ENCODE assay signal across 29 cellular contexts in genomic region chr6:146359123-146359522, GRCh38.
DNase-seq lines count a peak whose midpoint lies in the region; ATAC-seq and TF ChIP-seq lines count a peak whose summit lies in the region.
"Had no signal": no experiment of that assay in that cellular context is flagged by ENCODE, and none has a peak within 500 bp of the region (broad histone marks: within the 10 kb centered on the region; RNA-seq: fewer than 3 reads in every experiment).

No MANE protein-coding gene starts in this region.

- H3K4me1 Mint-ChIP-seq in CD14-positive monocyte (peaks cover 46% of the 10 kb centered on the region), endodermal cell (peaks cover 43% of the 10 kb centered on the region)
- H3K4me1 Mint-ChIP-seq: nephron had no signal

- intact Hi-C loops in CD14-positive monocyte (cut with micrococcal nuclease): loop anchor here in 1 of 2 donors (5.0 kb wide), 1 partner anchor 67 kb away; no protein-coding TSS in a partner anchor

- H3K4me2 ChIP-seq in skeletal muscle satellite cell (ENCODE audit: low read length): peak overlapping the region; percentile 79

- no peak for ATAC-seq in HG03135 (IDR thresholded peaks at IDR 0.05; ENCODE audit: unreplicated experiment)
- ATAC-seq: mucosa of descending colon, pancreas had no signal

- no peak overlapping the region for H3K4me3 Mint-ChIP-seq in CD14-positive monocyte
- H3K4me3 Mint-ChIP-seq in endodermal cell: no peak overlapping the region
- H3K4me3 Mint-ChIP-seq: CD4-positive, alpha-beta T cell; nephron had no signal

- H3K9me3 ChIP-seq in skeletal muscle satellite cell (replicated peaks; ENCODE audit: low read length) (no peaks in the 10 kb centered on the region), endodermal cell (ENCODE audit: control insufficient read depth, low read length) (peaks cover 4% of the 10 kb centered on the region)
- H3K9me3 ChIP-seq: adrenal gland, heart right ventricle, lower lobe of right lung, mucosa of descending colon, pancreas, spleen, upper lobe of left lung had no signal

- no peaks in the 10 kb centered on the region for H3K36me3 ChIP-seq in skeletal muscle satellite cell (ENCODE audit: insufficient read depth, low read length)
- H3K36me3 ChIP-seq in endodermal cell (ENCODE audit: control insufficient read depth, insufficient read depth, low read length): no peaks in the 10 kb centered on the region
- H3K36me3 ChIP-seq: adrenal gland, heart right ventricle, lower lobe of right lung, pancreas, spleen, upper lobe of left lung had no signal

- H3K27ac Mint-ChIP-seq in CD14-positive monocyte (peak overlapping the region; percentile 8 to 98 (median 71)), endodermal cell (no peak overlapping the region)
- H3K27ac Mint-ChIP-seq: activated T-cell treated with anti-CD3 and anti-CD28 coated beads, Interleukin-2, amount 50 U/mL, for 72 hours; CD4-positive, alpha-beta T cell; nephron had no signal

- no peaks in the 10 kb centered on the region for H3K27me3 ChIP-seq in skeletal muscle satellite cell (ENCODE audit: control insufficient read depth, insufficient read depth, low read length)
- no peaks in the 10 kb centered on the region for H3K27me3 ChIP-seq in endodermal cell (ENCODE audit: control insufficient read depth, insufficient read depth, low read length, poor library complexity, severe bottlenecking)
- H3K27me3 ChIP-seq: adrenal gland, foreskin keratinocyte, heart right ventricle, pancreas, spleen, upper lobe of left lung had no signal

- TF ChIP-seq CTCF in CD14-positive monocyte (IDR thresholded peaks at IDR 0.05) (no peak), endodermal cell (conservative IDR thresholded peaks at IDR 0.05) (no peak)

- no peak for DNase-seq in CD14-positive monocyte (ENCODE audit: low spot score)
- DNase-seq in OCI-M1 (lab: John Stamatoyannopoulos, UW): peak; percentile 67
- no peak for DNase-seq in NCI-H748 (lab: John Stamatoyannopoulos, UW; ENCODE audit: unreplicated experiment)
- DNase-seq in endodermal cell: no peak
- DNase-seq: activated CD4-positive, alpha-beta T cell treated with anti-CD3 and anti-CD28 coated beads, Interleukin-2, amount 50 U/mL, for 1 hour; activated naive CD4-positive, alpha-beta T cell treated with Interleukin-2 at 50 U/mL for 16 hours; activated T-cell treated with anti-CD3 and anti-CD28 coated beads, Interleukin-2, amount 50 U/mL, for 72 hours; adrenal gland; CD4-positive, alpha-beta T cell; effector CD8-positive, alpha-beta T cell; H7; heart right ventricle; KG1; lower lobe of right lung; mucosa of descending colon; NCI-H1436 treated with DMSO at 0.1 percent for 48 hours; NCI-H2107; NCI-H446 treated with DMSO at 0.1 percent for 48 hours; pancreas; retina; SHP77; spleen; T-helper 9 cell; upper lobe of left lung had no signal

- H3K27me3 Mint-ChIP-seq in CD14-positive monocyte (ENCODE audit: low read depth in 3 of 3): peaks cover 2 to 8% (median 3%) of the 10 kb centered on the region in 3 donors
- no peaks in the 10 kb centered on the region for H3K27me3 Mint-ChIP-seq in endodermal cell (ENCODE audit: insufficient read depth)
- H3K27me3 Mint-ChIP-seq: CD4-positive, alpha-beta T cell had no signal

- no peaks in the 10 kb centered on the region for H3K36me3 Mint-ChIP-seq in CD14-positive monocyte
- H3K36me3 Mint-ChIP-seq in endodermal cell (ENCODE audit: low read depth): no peaks in the 10 kb centered on the region

- H3K9ac ChIP-seq in skeletal muscle satellite cell (ENCODE audit: low read depth, low read length) (no peak overlapping the region), endodermal cell (ENCODE audit: extremely low read depth, low read length, poor library complexity, severe bottlenecking) (no peak overlapping the region)

- H3K4me3 ChIP-seq in skeletal muscle satellite cell (ENCODE audit: low read length) (no peak overlapping the region), endodermal cell (ENCODE audit: low read length) (no peak overlapping the region)
- H3K4me3 ChIP-seq: adrenal gland, heart right ventricle, lower lobe of right lung, mucosa of descending colon, pancreas, spleen, upper lobe of left lung had no signal

- peaks cover 0 to 2% (median 0%) of the 10 kb centered on the region in 7 donors for H3K9me3 Mint-ChIP-seq in CD14-positive monocyte
- no peaks in the 10 kb centered on the region for H3K9me3 Mint-ChIP-seq in endodermal cell
- H3K9me3 Mint-ChIP-seq: CD4-positive, alpha-beta T cell; nephron had no signal

- peak overlapping the region; percentile 12 for H3K27ac ChIP-seq in cingulate gyrus (ENCODE audit: low read depth, low read length)
- no peak overlapping the region for H3K27ac ChIP-seq in endodermal cell (ENCODE audit: low read depth, low read length)
- H3K27ac ChIP-seq: adrenal gland, lower lobe of right lung, pancreas, upper lobe of left lung had no signal

- H3K4me1 ChIP-seq in skeletal muscle satellite cell (ENCODE audit: control insufficient read depth, insufficient read depth, low read length): peaks cover 41% of the 10 kb centered on the region
- H3K4me1 ChIP-seq in endodermal cell (ENCODE audit: control insufficient read depth, insufficient read depth, low read length): peaks cover 10% of the 10 kb centered on the region
- H3K4me1 ChIP-seq: adrenal gland, pancreas, upper lobe of left lung had no signal
